Comparison of ENCODE assay signal across 14 cellular contexts in the genomic region with DNA sequence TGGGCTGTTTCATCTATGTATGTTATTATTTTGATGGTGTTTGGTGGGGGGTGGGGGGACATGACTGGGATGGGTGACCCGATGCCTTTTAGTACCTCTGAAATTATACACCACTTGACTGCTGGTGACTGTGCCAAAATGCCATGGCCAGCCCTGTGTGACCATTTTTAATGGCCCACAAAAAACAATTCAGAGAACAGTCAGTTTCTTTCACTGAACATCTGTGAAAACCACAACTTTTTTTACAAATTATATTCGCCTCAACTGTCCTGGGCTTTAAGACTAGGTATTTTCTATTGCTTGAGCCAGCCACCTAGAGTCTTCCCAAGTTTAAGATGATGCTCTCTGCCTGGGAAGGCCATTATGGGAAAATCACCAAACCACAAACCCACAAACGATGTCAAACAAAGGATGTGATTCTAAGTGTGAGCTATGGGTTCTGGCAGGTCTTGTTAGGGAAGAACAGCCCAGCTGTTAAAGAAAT. TPM values are rescaled to one million over a fixed set of nuclear protein-coding genes. Genes with fewer than 3 reads are reported as not detected.
DNase-seq lines count a peak whose midpoint lies in the region; ATAC-seq, FAIRE-seq and TF ChIP-seq lines count a peak whose summit lies in the region.
"Had no signal": no experiment of that assay in that cellular context is flagged by ENCODE, and none has a peak within 500 bp of the region (broad histone marks: within the 10 kb centered on the region; RNA-seq: fewer than 3 reads in every experiment).

No MANE protein-coding gene starts in this region.

- no peaks in the 10 kb centered on the region for H3K36me3 Mint-ChIP-seq in activated CD8-positive, alpha-beta memory T cell treated with anti-CD3 and anti-CD28 coated beads, Interleukin-2, amount 10 ng/mL, durations not matched to agents 7 days and 5 days
- H3K36me3 Mint-ChIP-seq in activated CD4-positive, alpha-beta T cell treated with anti-CD3 and anti-CD28 coated beads for 36 hours (ENCODE audit: low read depth), result no peaks in the 10 kb centered on the region

- H3K4me3 ChIP-seq in foreskin fibroblast (ENCODE audit: low read depth in 1 of 2, low read length in 2 of 2), result no peak overlapping the region
- H3K4me3 ChIP-seq: A549 had no signal

- H3K4me1 Mint-ChIP-seq in activated CD8-positive, alpha-beta memory T cell treated with anti-CD3 and anti-CD28 coated beads, Interleukin-2, amount 10 ng/mL, durations not matched to agents 7 days and 5 days, result peaks cover 6% of the 10 kb centered on the region
- H3K4me1 Mint-ChIP-seq in activated CD4-positive, alpha-beta T cell treated with anti-CD3 and anti-CD28 coated beads for 36 hours, result no peaks in the 10 kb centered on the region
- H3K4me1 Mint-ChIP-seq: T-helper 17 cell had no signal

- CTCF ChIA-PET in activated CD8-positive, alpha-beta memory T cell treated with anti-CD3 and anti-CD28 coated beads, Interleukin-2, amount 10 ng/mL, durations not matched to agents 7 days and 5 days (lab: Charles Lee), result interaction anchor here (0.6 kb wide), 1 partner anchor 43 kb away, joined by 3 read pairs; no protein-coding TSS in a partner anchor
- CTCF ChIA-PET in activated CD4-positive, alpha-beta T cell treated with anti-CD3 and anti-CD28 coated beads for 36 hours (lab: Charles Lee), result no interaction called here

- DNase-seq in NK-92 treated with Interleukin-12 subunit alpha and Interleukin-12 subunit beta, amount 100 ng/mL, for 24 hours (lab: John Stamatoyannopoulos, UW), result peak; percentile 26
- DNase-seq in NK-92 (lab: John Stamatoyannopoulos, UW; ENCODE audit: unreplicated experiment), result no peak
- peak; percentile 70 to 84 for DNase-seq in foreskin fibroblast
- DNase-seq in urothelium cell line (ENCODE audit: low spot score), result peak; percentile 61
- DNase-seq in activated CD8-positive, alpha-beta memory T cell treated with anti-CD3 and anti-CD28 coated beads, Interleukin-2, amount 10 ng/mL, durations not matched to agents 7 days and 5 days, result no peak
- no peak for DNase-seq in activated CD4-positive, alpha-beta T cell treated with anti-CD3 and anti-CD28 coated beads for 36 hours
- no peak for DNase-seq in DMS53 treated with DMSO at 0.1 percent for 48 hours (lab: John Stamatoyannopoulos, UW; ENCODE audit: unreplicated experiment)
- DNase-seq: effector memory CD8-positive, alpha-beta T cell; H7; NCI-H1048; small intestine; T-helper 17 cell had no signal

- no peak for TF ChIP-seq CTCF in foreskin fibroblast (IDR thresholded peaks at IDR 0.05; ENCODE audit: low read depth, low read length)

- ATAC-seq in SK-N-SH treated with all-trans-retinoic acid at 6 μM for 48 hours, result peak; percentile 51
- ATAC-seq in activated CD8-positive, alpha-beta memory T cell treated with anti-CD3 and anti-CD28 coated beads, Interleukin-2, amount 10 ng/mL, durations not matched to agents 7 days and 5 days, result no peak
- ATAC-seq in activated CD4-positive, alpha-beta T cell treated with anti-CD3 and anti-CD28 coated beads for 36 hours, result no peak
- ATAC-seq: A549; effector memory CD8-positive, alpha-beta T cell; T-helper 17 cell had no signal

- H3K4me3 Mint-ChIP-seq in activated CD8-positive, alpha-beta memory T cell treated with anti-CD3 and anti-CD28 coated beads, Interleukin-2, amount 10 ng/mL, durations not matched to agents 7 days and 5 days, result no peak overlapping the region
- H3K4me3 Mint-ChIP-seq in activated CD4-positive, alpha-beta T cell treated with anti-CD3 and anti-CD28 coated beads for 36 hours, result no peak overlapping the region
- H3K4me3 Mint-ChIP-seq: effector memory CD8-positive, alpha-beta T cell; T-helper 17 cell had no signal

- H3K27me3 Mint-ChIP-seq in activated CD8-positive, alpha-beta memory T cell treated with anti-CD3 and anti-CD28 coated beads, Interleukin-2, amount 10 ng/mL, durations not matched to agents 7 days and 5 days, result peaks cover 40% of the 10 kb centered on the region
- peaks cover 2% of the 10 kb centered on the region for H3K27me3 Mint-ChIP-seq in activated CD4-positive, alpha-beta T cell treated with anti-CD3 and anti-CD28 coated beads for 36 hours

- intact Hi-C loops in activated CD4-positive, alpha-beta T cell treated with anti-CD3 and anti-CD28 coated beads for 36 hours (cut with DNase I, micrococcal nuclease), result no loop called here

- no peak overlapping the region for H3K27ac Mint-ChIP-seq in activated CD8-positive, alpha-beta memory T cell treated with anti-CD3 and anti-CD28 coated beads, Interleukin-2, amount 10 ng/mL, durations not matched to agents 7 days and 5 days
- no peak overlapping the region for H3K27ac Mint-ChIP-seq in activated CD4-positive, alpha-beta T cell treated with anti-CD3 and anti-CD28 coated beads for 36 hours
- H3K27ac Mint-ChIP-seq: effector memory CD8-positive, alpha-beta T cell; T-helper 17 cell had no signal

- POLR2A ChIA-PET in activated CD4-positive, alpha-beta T cell treated with anti-CD3 and anti-CD28 coated beads for 36 hours (lab: Charles Lee), result no interaction called here

- no peak for FAIRE-seq in urothelium cell line (lab: Jason Lieb, UNC)
- FAIRE-seq: A549, small intestine had no signal

- no peaks in the 10 kb centered on the region for H3K9me3 Mint-ChIP-seq in activated CD8-positive, alpha-beta memory T cell treated with anti-CD3 and anti-CD28 coated beads, Interleukin-2, amount 10 ng/mL, durations not matched to agents 7 days and 5 days (ENCODE audit: low read depth)
- no peaks in the 10 kb centered on the region for H3K9me3 Mint-ChIP-seq in activated CD4-positive, alpha-beta T cell treated with anti-CD3 and anti-CD28 coated beads for 36 hours (ENCODE audit: low read depth)
- H3K9me3 Mint-ChIP-seq: effector memory CD8-positive, alpha-beta T cell had no signal

TF ChIP-seq in SK-N-SH treated with all-trans-retinoic acid at 6 μM for 48 hours, 23 proteins besides CTCF, POLR2A, EP300 and RAD21:
- no peak for TF ChIP-seq TSHZ2 (CRISPR knock-in tag; IDR thresholded peaks at IDR 0.05)
- no peak for TF ChIP-seq CSDC2 (CRISPR knock-in tag; IDR thresholded peaks at IDR 0.05)
- TF ChIP-seq TOX (CRISPR knock-in tag; IDR thresholded peaks at IDR 0.05; ENCODE audit: borderline replicate concordance), result no peak
- TF ChIP-seq TCF4 (CRISPR knock-in tag; IDR thresholded peaks at IDR 0.05; ENCODE audit: borderline replicate concordance), result no peak
- TF ChIP-seq, protein P1, sequence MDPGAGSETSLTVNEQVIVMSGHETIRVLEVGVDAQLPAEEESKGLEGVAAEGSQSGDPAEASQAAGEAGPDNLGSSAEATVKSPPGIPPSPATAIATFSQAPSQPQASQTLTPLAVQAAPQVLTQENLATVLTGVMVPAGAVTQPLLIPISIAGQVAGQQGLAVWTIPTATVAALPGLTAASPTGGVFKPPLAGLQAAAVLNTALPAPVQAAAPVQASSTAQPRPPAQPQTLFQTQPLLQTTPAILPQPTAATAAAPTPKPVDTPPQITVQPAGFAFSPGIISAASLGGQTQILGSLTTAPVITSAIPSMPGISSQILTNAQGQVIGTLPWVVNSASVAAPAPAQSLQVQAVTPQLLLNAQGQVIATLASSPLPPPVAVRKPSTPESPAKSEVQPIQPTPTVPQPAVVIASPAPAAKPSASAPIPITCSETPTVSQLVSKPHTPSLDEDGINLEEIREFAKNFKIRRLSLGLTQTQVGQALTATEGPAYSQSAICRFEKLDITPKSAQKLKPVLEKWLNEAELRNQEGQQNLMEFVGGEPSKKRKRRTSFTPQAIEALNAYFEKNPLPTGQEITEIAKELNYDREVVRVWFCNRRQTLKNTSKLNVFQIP (CRISPR knock-in tag; IDR thresholded peaks at IDR 0.05; ENCODE audit: borderline replicate concordance, low read depth), result no peak
- TF ChIP-seq ZNF8 (CRISPR knock-in tag; IDR thresholded peaks at IDR 0.05), result no peak

RNA-seq across cellular contexts. Expression of gene FN1, which starts 33.9 kb away (rescaled TPM):
- 1 to 10 TPM in 1 of 2 experiments, under 1 TPM in 1; 0.70 to 2.5 TPM for total RNA-seq in activated CD8-positive, alpha-beta memory T cell treated with anti-CD3 and anti-CD28 coated beads, Interleukin-2, amount 10 ng/mL, durations not matched to agents 7 days and 5 days
- under 1 TPM; 0.59 to 0.70 TPM for total RNA-seq in activated CD4-positive, alpha-beta T cell treated with anti-CD3 and anti-CD28 coated beads for 36 hours

Comparison
In these comparisons a context has a peak if more than half of its experiments do, and no peak if none do; other contexts are left out.
1. DNase-seq: peak in NK-92 treated with Interleukin-12 subunit alpha and Interleukin-12 subunit beta, amount 100 ng/mL, for 24 hours (single experiment), foreskin fibroblast (2 of 2) and urothelium cell line (single experiment); none in NK-92 (single experiment), activated CD8-positive, alpha-beta memory T cell treated with anti-CD3 and anti-CD28 coated beads, Interleukin-2, amount 10 ng/mL, durations not matched to agents 7 days and 5 days (single experiment), activated CD4-positive, alpha-beta T cell treated with anti-CD3 and anti-CD28 coated beads for 36 hours (single experiment) and DMS53 treated with DMSO at 0.1 percent for 48 hours (single experiment).